ENCODE assay signal across 8 cellular contexts in genomic region chr10:52488606-52489485, GRCh38.
DNase-seq lines count a peak whose midpoint lies in the region; ATAC-seq and TF ChIP-seq lines count a peak whose summit lies in the region.

No MANE protein-coding gene starts in this region.

- no peaks in the 10 kb centered on the region for H3K27me3 Mint-ChIP-seq in effector memory CD8-positive, alpha-beta T cell

- TF ChIP-seq EP300 in Ishikawa (IDR thresholded peaks at IDR 0.05; ENCODE audit: borderline replicate concordance) = no peak

- TF ChIP-seq CTCF in breast epithelium (IDR thresholded peaks at IDR 0.05) = peak; percentile 41 to 62 (median 54)

- H3K9me3 Mint-ChIP-seq in effector memory CD8-positive, alpha-beta T cell = no peaks in the 10 kb centered on the region

- H3K4me1 Mint-ChIP-seq in effector memory CD8-positive, alpha-beta T cell (ENCODE audit: low read depth in 2 of 2) = no peaks in the 10 kb centered on the region

- no peak overlapping the region for H3K27ac ChIP-seq in breast epithelium

- H3K9me3 ChIP-seq in breast epithelium = no peaks in the 10 kb centered on the region

- no peak for ATAC-seq in HG02610 (IDR thresholded peaks at IDR 0.05; ENCODE audit: unreplicated experiment)
- ATAC-seq in effector memory CD8-positive, alpha-beta T cell (replicated peaks) = no peak

- intact Hi-C loops in breast epithelium (cut with DNase I; ENCODE audit: low total_unique reads) = no loop called here

- TF ChIP-seq RAD21 in Ishikawa (IDR thresholded peaks at IDR 0.05; ENCODE audit: low read depth) = peak; percentile 61

- no peak for TF ChIP-seq POLR2A in breast epithelium (IDR thresholded peaks at IDR 0.05)

- no peak overlapping the region for H3K4me3 Mint-ChIP-seq in effector memory CD8-positive, alpha-beta T cell

- no peak overlapping the region for H3K27ac Mint-ChIP-seq in effector memory CD8-positive, alpha-beta T cell

- DNase-seq in DMS53 treated with DMSO at 0.1 percent for 48 hours (lab: John Stamatoyannopoulos, UW; ENCODE audit: unreplicated experiment) (peak; percentile 30), breast epithelium (ENCODE audit: low spot score in 2 of 2) (no peak), medulla oblongata (ENCODE audit: extremely low spot score) (peak; percentile 47), NCI-H1436 (lab: John Stamatoyannopoulos, UW) (no peak), HK-2 (ENCODE audit: unreplicated experiment) (no peak)
- DNase-seq in effector memory CD8-positive, alpha-beta T cell = no peak

- no peaks in the 10 kb centered on the region for H3K27me3 ChIP-seq in breast epithelium

- no peak overlapping the region for H3K4me3 ChIP-seq in breast epithelium

- H3K36me3 ChIP-seq in breast epithelium = no peaks in the 10 kb centered on the region

- H3K36me3 Mint-ChIP-seq in effector memory CD8-positive, alpha-beta T cell (ENCODE audit: insufficient read depth) = no peaks in the 10 kb centered on the region

- H3K4me1 ChIP-seq in breast epithelium = no peaks in the 10 kb centered on the region

TF ChIP-seq in Ishikawa, 13 proteins besides CTCF, POLR2A, EP300 and RAD21:
- TF ChIP-seq CREB1 (IDR thresholded peaks at IDR 0.05; ENCODE audit: low read depth) (no peak), TAF1 (IDR thresholded peaks at IDR 0.05; ENCODE audit: low read depth) (no peak), REST (IDR thresholded peaks at IDR 0.05; ENCODE audit: low read depth) (no peak), MAX (IDR thresholded peaks at IDR 0.05) (no peak), CEBPB (IDR thresholded peaks at IDR 0.05) (no peak), ZBTB7A (IDR thresholded peaks at IDR 0.05; ENCODE audit: low read depth) (no peak), USF1 (IDR thresholded peaks at IDR 0.05) (no peak), NFIC (IDR thresholded peaks at IDR 0.05) (no peak), FOXM1 (IDR thresholded peaks at IDR 0.05; ENCODE audit: borderline replicate concordance, low read depth) (no peak), EGR1 (IDR thresholded peaks at IDR 0.05) (no peak), TCF12 (IDR thresholded peaks at IDR 0.05; ENCODE audit: low read depth) (no peak), TEAD4 (IDR thresholded peaks at IDR 0.05) (no peak), YY1 (IDR thresholded peaks at IDR 0.05; ENCODE audit: low read depth) (no peak)

Comparison
In these comparisons a context has a peak if more than half of its experiments do, and no peak if none do; other contexts are left out.
1. DNase-seq: peak in DMS53 treated with DMSO at 0.1 percent for 48 hours (single experiment) and medulla oblongata (single experiment); none in breast epithelium (0 of 2), NCI-H1436 (single experiment), HK-2 (single experiment) and effector memory CD8-positive, alpha-beta T cell (0 of 3).